ENCODE assay signal across 7 cellular contexts in genomic region chr20:58388882-58389323, GRCh38.
DNase-seq lines count a peak whose midpoint lies in the region; ATAC-seq and TF ChIP-seq lines count a peak whose summit lies in the region.

Gene VAPB (plus strand): TSS chr20:58389229. CDS start chr20:58389460, 231 bp downstream.

- ATAC-seq in GM18511 (IDR thresholded peaks at IDR 0.05; ENCODE audit: unreplicated experiment) (peak; percentile 98), HG02981 (IDR thresholded peaks at IDR 0.05; ENCODE audit: unreplicated experiment) (peak; percentile 98)

- no peak for TF ChIP-seq CTCF in astrocyte of the cerebellum (IDR thresholded peaks at IDR 0.05; ENCODE audit: low read depth, low read length, missing control alignments)

- in situ Hi-C loops in astrocyte of the cerebellum (cut with HindIII; ENCODE audit: low sequenced_read_pairs) = no loop called here

- H3K4me3 ChIP-seq in astrocyte of the cerebellum (ENCODE audit: low read depth, low read length) = peak within 1 kb of the TSS; percentile 77

- DNase-seq in NCI-H2029 (lab: John Stamatoyannopoulos, UW) = peak; percentile 92
- peak; percentile 95 for DNase-seq in T-helper 9 cell
- peak; percentile 87 for DNase-seq in astrocyte of the cerebellum (ENCODE audit: low read depth)
- DNase-seq in hepatic stellate cell (ENCODE audit: low spot score) = peak; percentile 85
- peak; percentile 92 for DNase-seq in retina

Comparison
In these comparisons a context has a peak if more than half of its experiments do, and no peak if none do; other contexts are left out.
1. Peak in every context shown above with its lines: DNase-seq, ATAC-seq and H3K4me3 ChIP-seq.